In genomic region chr10:26603283-26603682, GRCh38 we compare ENCODE assay signal across 8 cellular contexts.
DNase-seq lines count a peak whose midpoint lies in the region; ATAC-seq, FAIRE-seq and TF ChIP-seq lines count a peak whose summit lies in the region.
"Not testable (repeated sequence)": the region's sequence is repeated elsewhere in the genome, so short reads cannot be mapped to it uniquely, and the experiment has no call there.

No MANE protein-coding gene starts in this region.

- intact Hi-C loops in left lung (cut with DNase I), result not testable (repeated sequence)

- H3K36me3 ChIP-seq in brain microvascular endothelial cell (replicated peaks); left lung: not testable (repeated sequence)

- not testable (repeated sequence) for H3K27me3 ChIP-seq in brain microvascular endothelial cell (replicated peaks); left lung

- not testable (repeated sequence) for H3K4me1 ChIP-seq in left lung

- DNase-seq in AG10803 (ENCODE audit: low read depth), result peak; percentile 32
- DNase-seq in GM04504 (ENCODE audit: low read depth), result peak; percentile 2
- not testable (repeated sequence) for DNase-seq in HTR-8/SVneo (ENCODE audit: insufficient read length, low spot score); left lung
- peak; percentile 45 for DNase-seq in brain microvascular endothelial cell
- DNase-seq in fibroblast of the aortic adventitia (ENCODE audit: low read depth), result peak; percentile 43
- peak; percentile 44 for DNase-seq in stromal cell of bone marrow (ENCODE audit: low read depth)

- not testable (repeated sequence) for H3K27ac ChIP-seq in brain microvascular endothelial cell, left lung

- peak; percentile 31 for FAIRE-seq in HTR-8/SVneo (lab: Jason Lieb, UNC)

- not testable (repeated sequence) for H3K9me3 ChIP-seq in left lung

- not testable (repeated sequence) for TF ChIP-seq CTCF in AG10803 (conservative IDR thresholded peaks at IDR 0.05; ENCODE audit: low read length); brain microvascular endothelial cell (IDR thresholded peaks at IDR 0.05; ENCODE audit: low read depth, low read length, missing control alignments); fibroblast of the aortic adventitia (IDR thresholded peaks at IDR 0.05; ENCODE audit: insufficient read depth, low read length); left lung (IDR thresholded peaks at IDR 0.05)

- not testable (repeated sequence) for H3K4me3 ChIP-seq in AG10803 (ENCODE audit: low read length); brain microvascular endothelial cell (ENCODE audit: low read depth, low read length); fibroblast of the aortic adventitia (ENCODE audit: low read depth, low read length); left lung

- ATAC-seq in SK-N-SH treated with all-trans-retinoic acid at 6 μM for 48 hours (peak; percentile 73), left lung (peak; percentile 64)

- in situ Hi-C loops in brain microvascular endothelial cell (cut with HindIII; ENCODE audit: low pct_ligation_motif_present, low sequenced_read_pairs), result not testable (repeated sequence)
